19 cellular contexts compared by ENCODE assay signal in the genomic region with DNA sequence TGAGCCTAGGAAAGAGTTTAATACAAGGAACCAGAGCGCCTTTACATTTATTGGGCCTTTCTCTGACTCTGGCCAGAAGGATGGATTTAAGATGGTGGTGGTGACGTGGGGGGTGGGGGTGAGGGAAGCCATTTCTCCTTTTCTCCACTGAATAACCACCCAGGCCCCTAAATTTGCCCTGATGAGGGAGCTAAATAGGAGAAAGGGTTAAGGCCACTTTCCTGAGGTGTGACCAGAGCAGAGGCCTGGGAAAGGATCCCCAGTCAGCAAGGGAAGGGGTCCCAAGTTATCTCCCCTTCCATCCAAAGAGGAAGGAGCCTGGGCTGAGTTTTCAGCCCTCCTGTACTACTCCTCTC. TPM values are rescaled to one million over a fixed set of nuclear protein-coding genes. Genes with fewer than 3 reads are reported as not detected.
DNase-seq lines count a peak whose midpoint lies in the region; ATAC-seq and TF ChIP-seq lines count a peak whose summit lies in the region.
"Had no signal": no experiment of that assay in that cellular context is flagged by ENCODE, and none has a peak within 500 bp of the region (broad histone marks: within the 10 kb centered on the region; RNA-seq: fewer than 3 reads in every experiment).

No MANE protein-coding gene starts in this region.

- peaks cover 22% of the 10 kb centered on the region for H3K4me1 Mint-ChIP-seq in activated naive CD4-positive, alpha-beta T cell treated with anti-CD3 and anti-CD28 coated beads, Interleukin-2, amount 50 U/mL, for 24 hours
- H3K4me1 Mint-ChIP-seq in activated naive CD4-positive, alpha-beta T cell treated with anti-CD3 and anti-CD28 coated beads, Interleukin-2, amount 10 ng/mL, durations not matched to agents 7 days and 5 days: peaks cover 17% of the 10 kb centered on the region

- no peak for DNase-seq in activated naive CD4-positive, alpha-beta T cell treated with anti-CD3 and anti-CD28 coated beads, Interleukin-2, amount 10 ng/mL, durations not matched to agents 7 days and 5 days
- no peak for DNase-seq in Peyer's patch
- no peak for DNase-seq in dermis blood vessel endothelial cell
- no peak for DNase-seq in RPMI8226
- DNase-seq: cerebellar nuclear complex, foreskin fibroblast, GDM1, hypothalamus, mesendoderm, MV-4-11, NCI-H2029, occipital lobe, SIG-M5, uterus had no signal

- no peaks in the 10 kb centered on the region for H3K9me3 ChIP-seq in Peyer's patch
- no peaks in the 10 kb centered on the region for H3K9me3 ChIP-seq in iPS-15b (ENCODE audit: control insufficient read depth, insufficient read depth, low read length)
- H3K9me3 ChIP-seq: uterus had no signal

- H3K4me1 ChIP-seq in Peyer's patch: peaks cover 9 to 49% (median 11%) of the 10 kb centered on the region in 4 donors
- H3K4me1 ChIP-seq in iPS-15b (ENCODE audit: control insufficient read depth, insufficient read depth, low read length): peaks cover 2% of the 10 kb centered on the region

- H3K27ac Mint-ChIP-seq in activated naive CD4-positive, alpha-beta T cell treated with anti-CD3 and anti-CD28 coated beads, Interleukin-2, amount 50 U/mL, for 24 hours: no peak overlapping the region
- no peak overlapping the region for H3K27ac Mint-ChIP-seq in activated naive CD4-positive, alpha-beta T cell treated with anti-CD3 and anti-CD28 coated beads, Interleukin-2, amount 10 ng/mL, durations not matched to agents 7 days and 5 days

- H3K36me3 ChIP-seq in Peyer's patch: no peaks in the 10 kb centered on the region
- no peaks in the 10 kb centered on the region for H3K36me3 ChIP-seq in iPS-15b (ENCODE audit: control insufficient read depth, insufficient read depth, low read length)
- H3K36me3 ChIP-seq: uterus had no signal

- no peak for TF ChIP-seq POLR2A in Peyer's patch (IDR thresholded peaks at IDR 0.05)

- H3K9me3 Mint-ChIP-seq in activated naive CD4-positive, alpha-beta T cell treated with anti-CD3 and anti-CD28 coated beads, Interleukin-2, amount 50 U/mL, for 24 hours: no peaks in the 10 kb centered on the region
- no peaks in the 10 kb centered on the region for H3K9me3 Mint-ChIP-seq in activated naive CD4-positive, alpha-beta T cell treated with anti-CD3 and anti-CD28 coated beads, Interleukin-2, amount 10 ng/mL, durations not matched to agents 7 days and 5 days

- H3K27ac ChIP-seq in Peyer's patch: peak overlapping the region in 3 of 4 donors; percentile 63 to 82 (median 73)
- H3K27ac ChIP-seq: uterus had no signal

- H3K36me3 Mint-ChIP-seq in activated naive CD4-positive, alpha-beta T cell treated with anti-CD3 and anti-CD28 coated beads, Interleukin-2, amount 50 U/mL, for 24 hours: no peaks in the 10 kb centered on the region
- H3K36me3 Mint-ChIP-seq in activated naive CD4-positive, alpha-beta T cell treated with anti-CD3 and anti-CD28 coated beads, Interleukin-2, amount 10 ng/mL, durations not matched to agents 7 days and 5 days: no peaks in the 10 kb centered on the region

- no peak for TF ChIP-seq CTCF in Peyer's patch (IDR thresholded peaks at IDR 0.05)

- H3K9ac ChIP-seq in iPS-15b (ENCODE audit: low read depth, low read length): no peak overlapping the region

- H3K27me3 ChIP-seq in Peyer's patch: peaks cover 0 to 33% of the 10 kb centered on the region in 2 donors
- peaks cover 100% of the 10 kb centered on the region for H3K27me3 ChIP-seq in iPS-15b (ENCODE audit: control insufficient read depth, insufficient read depth, low read length)

- peaks cover 52% of the 10 kb centered on the region for H3K27me3 Mint-ChIP-seq in activated naive CD4-positive, alpha-beta T cell treated with anti-CD3 and anti-CD28 coated beads, Interleukin-2, amount 50 U/mL, for 24 hours
- peaks cover 100% of the 10 kb centered on the region for H3K27me3 Mint-ChIP-seq in activated naive CD4-positive, alpha-beta T cell treated with anti-CD3 and anti-CD28 coated beads, Interleukin-2, amount 10 ng/mL, durations not matched to agents 7 days and 5 days

- CTCF ChIA-PET in activated naive CD4-positive, alpha-beta T cell treated with anti-CD3 and anti-CD28 coated beads, Interleukin-2, amount 10 ng/mL, durations not matched to agents 7 days and 5 days (lab: Charles Lee): interaction anchor here (0.7 to 2.5 kb wide), 3 partner anchors 8 to 124 kb away, joined by 3 to 13 read pairs (median 4); no protein-coding TSS in a partner anchor

- peak overlapping the region in 2 of 4 donors; percentile 55 for H3K4me3 ChIP-seq in Peyer's patch
- H3K4me3 ChIP-seq in iPS-15b (ENCODE audit: low read depth, low read length): peak overlapping the region; percentile 26
- H3K4me3 ChIP-seq: uterus had no signal

- ATAC-seq in HG02840 (IDR thresholded peaks at IDR 0.05; ENCODE audit: low FRiP score, unreplicated experiment) (no peak), HG03354 (IDR thresholded peaks at IDR 0.05; ENCODE audit: poor library complexity, severe bottlenecking, unreplicated experiment) (no peak)

- peak overlapping the region; percentile 88 for H3K4me3 Mint-ChIP-seq in activated naive CD4-positive, alpha-beta T cell treated with anti-CD3 and anti-CD28 coated beads, Interleukin-2, amount 50 U/mL, for 24 hours
- no peak overlapping the region for H3K4me3 Mint-ChIP-seq in activated naive CD4-positive, alpha-beta T cell treated with anti-CD3 and anti-CD28 coated beads, Interleukin-2, amount 10 ng/mL, durations not matched to agents 7 days and 5 days

RNA-seq across cellular contexts. Expression of a gene that starts 1.1 kb away (rescaled TPM):
- total RNA-seq in Peyer's patch (10 to 100 TPM; 13.7 to 47.5 (median 24.9) TPM), dermis blood vessel endothelial cell (0.47 and 1.0 TPM in 2 replicates)
- total RNA-seq: occipital lobe had no signal

RNA-seq across cellular contexts. Expression of a gene that starts 12.1 kb away (rescaled TPM):
- total RNA-seq in Peyer's patch (10 to 100 TPM in 3 of 4 donors, 1 to 10 TPM in 1; 1.8 to 21.2 (median 14.9) TPM), dermis blood vessel endothelial cell (1.2 and 4.1 TPM in 2 replicates)
- total RNA-seq: occipital lobe had no signal

RNA-seq across cellular contexts. Expression of a gene that starts 16.4 kb away (rescaled TPM):
- total RNA-seq in Peyer's patch (10 to 100 TPM; 10.7 to 22.8 (median 19.0) TPM), dermis blood vessel endothelial cell (9.9 and 11.4 TPM in 2 replicates)
- total RNA-seq: occipital lobe had no signal

RNA-seq across cellular contexts. Expression of a gene that starts 22.4 kb away (rescaled TPM):
- 10 to 100 TPM; 34.3 to 98.4 (median 66.7) TPM for total RNA-seq in Peyer's patch
- 7.5 and 11.9 TPM in 2 replicates for total RNA-seq in dermis blood vessel endothelial cell
- total RNA-seq: occipital lobe had no signal

RNA-seq across cellular contexts. Expression of a gene that starts 33.6 kb away (rescaled TPM):
- total RNA-seq in Peyer's patch: 10 to 100 TPM in 3 of 4 donors, 1 to 10 TPM in 1; 7.7 to 22.5 (median 15.0) TPM
- 0.17 and 0.23 TPM in 2 replicates for total RNA-seq in dermis blood vessel endothelial cell
- total RNA-seq: GM12878, occipital lobe had no signal
